ENCODE assay signal across 26 cellular contexts in the genomic region with DNA sequence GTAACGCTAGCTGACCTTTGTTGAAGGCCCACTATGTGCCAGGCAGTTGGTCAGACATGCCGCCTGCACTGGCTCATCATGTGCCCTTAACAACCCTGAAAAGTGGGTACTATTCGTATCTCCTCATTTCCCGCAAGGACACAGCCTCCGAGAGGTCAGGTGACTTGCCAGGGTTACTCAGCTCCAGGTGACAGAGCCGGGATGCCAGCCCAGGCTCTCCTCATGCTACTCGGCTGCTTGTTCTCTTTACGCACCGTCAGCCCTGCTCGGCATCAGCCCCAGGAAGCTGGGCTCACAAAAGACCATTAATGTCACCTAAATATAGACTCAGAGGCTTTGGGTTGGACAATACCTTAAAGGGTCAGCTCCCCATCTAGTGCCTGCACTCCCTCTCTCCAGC. TPM values are rescaled to one million over a fixed set of nuclear protein-coding genes. Genes with fewer than 3 reads are reported as not detected.
"Had no signal": no experiment of that assay in that cellular context is flagged by ENCODE, and none has a peak within 500 bp of the region (broad histone marks: within the 10 kb centered on the region; RNA-seq: fewer than 3 reads in every experiment).

No MANE protein-coding gene starts in this region.

- H3K27me3 Mint-ChIP-seq: activated naive CD4-positive, alpha-beta T cell treated with anti-CD3 and anti-CD28 coated beads, Interleukin-2, amount 50 U/mL, for 24 hours; activated T-cell treated with anti-CD3 and anti-CD28 coated beads, Interleukin-2, amount 50 U/mL, for 24 hours had no signal

- ATAC-seq: activated CD8-positive, alpha-beta memory T cell treated with anti-CD3 and anti-CD28 coated beads, Interleukin-2, amount 10 ng/mL, durations not matched to agents 7 days and 5 days; WTC11 had no signal

- H3K27ac Mint-ChIP-seq: activated CD8-positive, alpha-beta memory T cell treated with anti-CD3 and anti-CD28 coated beads, Interleukin-2, amount 10 ng/mL, durations not matched to agents 7 days and 5 days; activated naive CD4-positive, alpha-beta T cell treated with anti-CD3 and anti-CD28 coated beads, Interleukin-2, amount 50 U/mL, for 24 hours; activated T-cell treated with anti-CD3 and anti-CD28 coated beads, Interleukin-2, amount 50 U/mL, for 24 hours; activated T-helper 1 cell treated with anti-CD3 and anti-CD28 coated beads, Interleukin-12 subunit alpha, Interleukin-12 subunit beta, Interleukin-2, Interleukin-4 antibody, amounts not matched to agents 30 ng/mL and 10 ng/mL and 1 ng/mL, durations not matched to agents 14 hours and 24 hours and 36 hours; T-helper 1 cell treated with Interleukin-12 subunit alpha and Interleukin-12 subunit beta and Interleukin-4 antibody, amounts not matched to agents 30 μg/mL and 1 μg/mL, for 36 hours; WTC11 had no signal

- H3K9me3 Mint-ChIP-seq: activated naive CD4-positive, alpha-beta T cell treated with anti-CD3 and anti-CD28 coated beads, Interleukin-2, amount 50 U/mL, for 24 hours; activated T-cell treated with anti-CD3 and anti-CD28 coated beads, Interleukin-2, amount 50 U/mL, for 24 hours; activated T-helper 1 cell treated with anti-CD3 and anti-CD28 coated beads, Interleukin-12 subunit alpha, Interleukin-12 subunit beta, Interleukin-2, Interleukin-4 antibody, amounts not matched to agents 30 ng/mL and 10 ng/mL and 1 ng/mL, durations not matched to agents 14 hours and 24 hours and 36 hours; T-helper 1 cell treated with Interleukin-12 subunit alpha and Interleukin-12 subunit beta and Interleukin-4 antibody, amounts not matched to agents 30 μg/mL and 1 μg/mL, for 36 hours; WTC11 had no signal

- H3K4me3 Mint-ChIP-seq: activated CD8-positive, alpha-beta memory T cell treated with anti-CD3 and anti-CD28 coated beads, Interleukin-2, amount 10 ng/mL, durations not matched to agents 7 days and 5 days; activated naive CD4-positive, alpha-beta T cell treated with anti-CD3 and anti-CD28 coated beads, Interleukin-2, amount 50 U/mL, for 24 hours; activated T-cell treated with anti-CD3 and anti-CD28 coated beads, Interleukin-2, amount 50 U/mL, for 24 hours; activated T-helper 1 cell treated with anti-CD3 and anti-CD28 coated beads, Interleukin-12 subunit alpha, Interleukin-12 subunit beta, Interleukin-2, Interleukin-4 antibody, amounts not matched to agents 30 ng/mL and 10 ng/mL and 1 ng/mL, durations not matched to agents 14 hours and 24 hours and 36 hours; T-helper 1 cell treated with Interleukin-12 subunit alpha and Interleukin-12 subunit beta and Interleukin-4 antibody, amounts not matched to agents 30 μg/mL and 1 μg/mL, for 36 hours; WTC11 had no signal

- H3K36me3 Mint-ChIP-seq: activated CD8-positive, alpha-beta memory T cell treated with anti-CD3 and anti-CD28 coated beads, Interleukin-2, amount 10 ng/mL, durations not matched to agents 7 days and 5 days; activated naive CD4-positive, alpha-beta T cell treated with anti-CD3 and anti-CD28 coated beads, Interleukin-2, amount 50 U/mL, for 24 hours; WTC11 had no signal

- DNase-seq: activated CD4-positive, alpha-beta T cell treated with anti-CD3 and anti-CD28 coated beads for 48 hours; activated CD4-positive, alpha-beta T cell treated with anti-CD3 and anti-CD28 coated beads, Interleukin-2, amount 50 U/mL, for 4 hours; activated CD4-positive, CD25-positive, alpha-beta regulatory T cell treated with anti-CD3 and anti-CD28 coated beads, Interleukin-2, amount 50 U/mL, for 72 hours; activated CD8-positive, alpha-beta memory T cell treated with anti-CD3 and anti-CD28 coated beads, Interleukin-2, amount 10 ng/mL, durations not matched to agents 7 days and 5 days; activated effector memory CD4-positive, alpha-beta T cell treated with Interleukin-2 at 50 U/mL for 16 hours; activated naive CD4-positive, alpha-beta T cell; activated T-cell treated with anti-CD3 and anti-CD28 coated beads, Interleukin-2, amount 50 U/mL, for 24 hours; aorta; central memory CD4-positive, alpha-beta T cell; Karpas-422; MM.1S; NCI-H1105; NCI-H1436; NCI-H1694 treated with DMSO at 0.1 percent for 48 hours; NCI-H2029 treated with DMSO at 0.1 percent for 48 hours; NCI-H345; NCI-H510A; NCI-H526 treated with DMSO at 0.1 percent for 48 hours; NCI-H82; Peyer's patch; SHP77 had no signal

- H3K4me1 Mint-ChIP-seq: WTC11 had no signal

RNA-seq across cellular contexts. Expression of a gene that starts 29.0 kb away (rescaled TPM):
- total RNA-seq: activated T-helper 1 cell treated with anti-CD3 and anti-CD28 coated beads, Interleukin-12 subunit alpha, Interleukin-12 subunit beta, Interleukin-2, Interleukin-4 antibody, amounts not matched to agents 30 ng/mL and 10 ng/mL and 1 ng/mL, durations not matched to agents 14 hours and 24 hours and 36 hours; aorta; SK-MEL-5 had no signal
